In the genomic region with DNA sequence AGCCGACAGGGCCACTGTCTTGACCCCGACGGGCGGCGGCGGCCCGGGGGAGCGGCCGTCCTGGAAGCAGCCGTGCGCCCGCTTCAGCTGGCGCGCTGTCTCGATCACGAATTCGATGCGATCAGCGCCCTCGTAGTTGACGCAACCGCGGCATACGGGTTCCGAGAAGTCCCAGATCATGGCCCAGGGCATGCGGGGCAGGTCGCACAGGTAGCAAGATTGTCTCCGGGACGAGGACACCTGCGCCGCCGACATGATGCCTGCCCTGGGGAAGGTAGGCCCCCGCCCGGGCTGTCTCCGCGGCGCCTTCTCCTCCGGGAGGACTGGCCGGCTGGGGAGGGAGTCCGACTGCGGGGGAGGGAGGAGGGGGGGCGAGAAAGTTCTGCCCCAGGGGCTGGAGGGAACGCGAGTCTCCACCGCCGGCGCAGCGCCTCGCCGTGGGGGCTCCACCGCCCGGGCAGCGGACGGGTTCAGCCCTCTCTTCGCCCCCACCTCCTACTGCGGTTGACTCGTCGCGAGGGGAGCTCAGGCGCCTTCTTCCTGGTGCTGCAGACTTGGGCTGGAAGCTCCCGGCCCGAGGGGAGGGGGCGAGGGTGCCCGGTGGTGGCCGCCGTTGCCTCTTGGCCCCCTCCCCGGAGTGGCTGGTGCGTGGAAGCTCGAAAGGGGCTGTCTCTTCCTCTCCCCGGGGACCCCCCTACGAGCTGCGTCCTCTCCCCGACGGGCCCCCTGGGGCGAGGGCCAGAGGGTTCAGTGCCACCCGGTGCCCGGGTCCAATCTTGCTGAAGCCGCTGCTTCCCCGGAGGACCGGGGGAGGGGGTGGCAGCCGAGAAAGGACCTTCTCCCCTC, we compare ENCODE assay signal across 1 cellular context.
TF ChIP-seq lines count a peak whose summit lies in the region.

No MANE protein-coding gene starts in this region.

TF ChIP-seq in HepG2, 621 proteins besides CTCF, POLR2A, EP300 and RAD21 (continued from another document and continues in another):
- TF ChIP-seq, protein P1, sequence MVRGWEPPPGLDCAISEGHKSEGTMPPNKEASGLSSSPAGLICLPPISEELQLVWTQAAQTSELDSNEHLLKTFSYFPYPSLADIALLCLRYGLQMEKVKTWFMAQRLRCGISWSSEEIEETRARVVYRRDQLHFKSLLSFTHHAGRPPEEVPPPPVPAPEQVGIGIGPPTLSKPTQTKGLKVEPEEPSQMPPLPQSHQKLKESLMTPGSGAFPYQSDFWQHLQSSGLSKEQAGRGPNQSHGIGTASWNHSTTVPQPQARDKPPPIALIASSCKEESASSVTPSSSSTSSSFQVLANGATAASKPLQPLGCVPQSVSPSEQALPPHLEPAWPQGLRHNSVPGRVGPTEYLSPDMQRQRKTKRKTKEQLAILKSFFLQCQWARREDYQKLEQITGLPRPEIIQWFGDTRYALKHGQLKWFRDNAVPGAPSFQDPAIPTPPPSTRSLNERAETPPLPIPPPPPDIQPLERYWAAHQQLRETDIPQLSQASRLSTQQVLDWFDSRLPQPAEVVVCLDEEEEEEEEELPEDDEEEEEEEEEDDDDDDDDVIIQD (CRISPR knock-in tag; IDR thresholded peaks at IDR 0.05; ENCODE audit: low read depth): no peak
- no peak for TF ChIP-seq RFX3 (CRISPR knock-in tag; IDR thresholded peaks at IDR 0.05)
- no peak for TF ChIP-seq ZNF33A (CRISPR knock-in tag; IDR thresholded peaks at IDR 0.05; ENCODE audit: borderline replicate concordance)
- no peak for TF ChIP-seq ZNF430 (CRISPR knock-in tag; IDR thresholded peaks at IDR 0.05)
- TF ChIP-seq ZFAT (CRISPR knock-in tag; conservative IDR thresholded peaks at IDR 0.05): no peak
- TF ChIP-seq, protein P2, sequence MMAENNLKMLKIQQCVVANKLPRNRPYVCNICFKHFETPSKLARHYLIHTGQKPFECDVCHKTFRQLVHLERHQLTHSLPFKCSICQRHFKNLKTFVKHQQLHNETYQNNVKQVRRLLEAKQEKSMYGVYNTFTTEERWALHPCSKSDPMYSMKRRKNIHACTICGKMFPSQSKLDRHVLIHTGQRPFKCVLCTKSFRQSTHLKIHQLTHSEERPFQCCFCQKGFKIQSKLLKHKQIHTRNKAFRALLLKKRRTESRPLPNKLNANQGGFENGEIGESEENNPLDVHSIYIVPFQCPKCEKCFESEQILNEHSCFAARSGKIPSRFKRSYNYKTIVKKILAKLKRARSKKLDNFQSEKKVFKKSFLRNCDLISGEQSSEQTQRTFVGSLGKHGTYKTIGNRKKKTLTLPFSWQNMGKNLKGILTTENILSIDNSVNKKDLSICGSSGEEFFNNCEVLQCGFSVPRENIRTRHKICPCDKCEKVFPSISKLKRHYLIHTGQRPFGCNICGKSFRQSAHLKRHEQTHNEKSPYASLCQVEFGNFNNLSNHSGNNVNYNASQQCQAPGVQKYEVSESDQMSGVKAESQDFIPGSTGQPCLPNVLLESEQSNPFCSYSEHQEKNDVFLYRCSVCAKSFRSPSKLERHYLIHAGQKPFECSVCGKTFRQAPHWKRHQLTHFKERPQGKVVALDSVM (CRISPR knock-in tag; IDR thresholded peaks at IDR 0.05): no peak
- 0 out of 2 replicates have a peak, but pooled peaks have one; percentile 38 for TF ChIP-seq ZNF607 (CRISPR knock-in tag; IDR thresholded peaks at IDR 0.05; ENCODE audit: borderline replicate concordance)
- TF ChIP-seq KMT2B (CRISPR knock-in tag; IDR thresholded peaks at IDR 0.05): no peak
- no peak for TF ChIP-seq NONO (IDR thresholded peaks at IDR 0.05)
- no peak for TF ChIP-seq NONO (CRISPR knock-in tag; conservative IDR thresholded peaks at IDR 0.05)
- no peak for TF ChIP-seq CEBPG (CRISPR knock-in tag; IDR thresholded peaks at IDR 0.05)
- TF ChIP-seq, protein P3, sequence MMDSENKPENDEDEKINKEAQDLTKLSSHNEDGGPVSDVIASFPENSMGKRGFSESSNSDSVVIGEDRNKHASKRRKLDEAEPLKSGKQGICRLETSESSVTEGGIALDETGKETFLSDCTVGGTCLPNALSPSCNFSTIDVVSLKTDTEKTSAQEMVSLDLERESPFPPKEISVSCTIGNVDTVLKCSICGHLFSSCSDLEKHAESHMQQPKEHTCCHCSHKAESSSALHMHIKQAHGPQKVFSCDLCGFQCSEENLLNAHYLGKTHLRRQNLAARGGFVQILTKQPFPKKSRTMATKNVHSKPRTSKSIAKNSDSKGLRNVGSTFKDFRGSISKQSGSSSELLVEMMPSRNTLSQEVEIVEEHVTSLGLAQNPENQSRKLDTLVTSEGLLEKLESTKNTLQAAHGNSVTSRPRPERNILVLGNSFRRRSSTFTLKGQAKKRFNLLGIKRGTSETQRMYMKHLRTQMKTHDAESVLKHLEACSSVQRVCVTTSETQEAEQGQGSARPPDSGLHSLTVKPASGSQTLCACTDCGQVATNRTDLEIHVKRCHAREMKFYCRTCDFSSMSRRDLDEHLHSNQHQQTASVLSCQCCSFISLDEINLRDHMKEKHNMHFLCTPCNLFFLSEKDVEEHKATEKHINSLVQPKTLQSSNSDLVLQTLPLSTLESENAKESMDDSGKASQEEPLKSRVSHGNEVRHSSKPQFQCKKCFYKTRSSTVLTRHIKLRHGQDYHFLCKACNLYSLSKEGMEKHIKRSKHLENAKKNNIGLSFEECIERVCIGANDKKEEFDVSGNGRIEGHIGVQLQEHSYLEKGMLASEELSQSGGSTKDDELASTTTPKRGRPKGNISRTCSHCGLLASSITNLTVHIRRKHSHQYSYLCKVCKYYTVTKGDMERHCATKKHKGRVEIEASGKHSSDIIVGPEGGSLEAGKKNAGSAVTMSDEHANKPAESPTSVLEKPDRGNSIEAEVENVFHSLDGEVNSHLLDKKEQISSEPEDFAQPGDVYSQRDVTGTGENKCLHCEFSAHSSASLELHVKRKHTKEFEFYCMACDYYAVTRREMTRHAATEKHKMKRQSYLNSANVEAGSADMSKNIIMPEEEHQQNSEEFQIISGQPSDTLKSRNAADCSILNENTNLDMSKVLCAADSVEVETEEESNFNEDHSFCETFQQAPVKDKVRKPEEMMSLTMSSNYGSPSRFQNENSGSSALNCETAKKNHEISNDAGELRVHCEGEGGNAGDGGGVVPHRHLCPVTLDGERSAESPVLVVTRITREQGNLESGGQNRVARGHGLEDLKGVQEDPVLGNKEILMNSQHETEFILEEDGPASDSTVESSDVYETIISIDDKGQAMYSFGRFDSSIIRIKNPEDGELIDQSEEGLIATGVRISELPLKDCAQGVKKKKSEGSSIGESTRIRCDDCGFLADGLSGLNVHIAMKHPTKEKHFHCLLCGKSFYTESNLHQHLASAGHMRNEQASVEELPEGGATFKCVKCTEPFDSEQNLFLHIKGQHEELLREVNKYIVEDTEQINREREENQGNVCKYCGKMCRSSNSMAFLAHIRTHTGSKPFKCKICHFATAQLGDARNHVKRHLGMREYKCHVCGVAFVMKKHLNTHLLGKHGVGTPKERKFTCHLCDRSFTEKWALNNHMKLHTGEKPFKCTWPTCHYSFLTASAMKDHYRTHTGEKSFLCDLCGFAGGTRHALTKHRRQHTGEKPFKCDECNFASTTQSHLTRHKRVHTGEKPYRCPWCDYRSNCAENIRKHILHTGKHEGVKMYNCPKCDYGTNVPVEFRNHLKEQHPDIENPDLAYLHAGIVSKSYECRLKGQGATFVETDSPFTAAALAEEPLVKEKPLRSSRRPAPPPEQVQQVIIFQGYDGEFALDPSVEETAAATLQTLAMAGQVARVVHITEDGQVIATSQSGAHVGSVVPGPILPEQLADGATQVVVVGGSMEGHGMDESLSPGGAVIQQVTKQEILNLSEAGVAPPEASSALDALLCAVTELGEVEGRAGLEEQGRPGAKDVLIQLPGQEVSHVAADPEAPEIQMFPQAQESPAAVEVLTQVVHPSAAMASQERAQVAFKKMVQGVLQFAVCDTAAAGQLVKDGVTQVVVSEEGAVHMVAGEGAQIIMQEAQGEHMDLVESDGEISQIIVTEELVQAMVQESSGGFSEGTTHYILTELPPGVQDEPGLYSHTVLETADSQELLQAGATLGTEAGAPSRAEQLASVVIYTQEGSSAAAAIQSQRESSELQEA (CRISPR knock-in tag; IDR thresholded peaks at IDR 0.05; ENCODE audit: not compliant biosample characterization): no peak
- no peak for TF ChIP-seq MIER3 (CRISPR knock-in tag; IDR thresholded peaks at IDR 0.05; ENCODE audit: borderline replicate concordance)
- no peak for TF ChIP-seq KMT2A (CRISPR knock-in tag; IDR thresholded peaks at IDR 0.05)
- TF ChIP-seq, protein P4, sequence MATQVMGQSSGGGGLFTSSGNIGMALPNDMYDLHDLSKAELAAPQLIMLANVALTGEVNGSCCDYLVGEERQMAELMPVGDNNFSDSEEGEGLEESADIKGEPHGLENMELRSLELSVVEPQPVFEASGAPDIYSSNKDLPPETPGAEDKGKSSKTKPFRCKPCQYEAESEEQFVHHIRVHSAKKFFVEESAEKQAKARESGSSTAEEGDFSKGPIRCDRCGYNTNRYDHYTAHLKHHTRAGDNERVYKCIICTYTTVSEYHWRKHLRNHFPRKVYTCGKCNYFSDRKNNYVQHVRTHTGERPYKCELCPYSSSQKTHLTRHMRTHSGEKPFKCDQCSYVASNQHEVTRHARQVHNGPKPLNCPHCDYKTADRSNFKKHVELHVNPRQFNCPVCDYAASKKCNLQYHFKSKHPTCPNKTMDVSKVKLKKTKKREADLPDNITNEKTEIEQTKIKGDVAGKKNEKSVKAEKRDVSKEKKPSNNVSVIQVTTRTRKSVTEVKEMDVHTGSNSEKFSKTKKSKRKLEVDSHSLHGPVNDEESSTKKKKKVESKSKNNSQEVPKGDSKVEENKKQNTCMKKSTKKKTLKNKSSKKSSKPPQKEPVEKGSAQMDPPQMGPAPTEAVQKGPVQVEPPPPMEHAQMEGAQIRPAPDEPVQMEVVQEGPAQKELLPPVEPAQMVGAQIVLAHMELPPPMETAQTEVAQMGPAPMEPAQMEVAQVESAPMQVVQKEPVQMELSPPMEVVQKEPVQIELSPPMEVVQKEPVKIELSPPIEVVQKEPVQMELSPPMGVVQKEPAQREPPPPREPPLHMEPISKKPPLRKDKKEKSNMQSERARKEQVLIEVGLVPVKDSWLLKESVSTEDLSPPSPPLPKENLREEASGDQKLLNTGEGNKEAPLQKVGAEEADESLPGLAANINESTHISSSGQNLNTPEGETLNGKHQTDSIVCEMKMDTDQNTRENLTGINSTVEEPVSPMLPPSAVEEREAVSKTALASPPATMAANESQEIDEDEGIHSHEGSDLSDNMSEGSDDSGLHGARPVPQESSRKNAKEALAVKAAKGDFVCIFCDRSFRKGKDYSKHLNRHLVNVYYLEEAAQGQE (IDR thresholded peaks at IDR 0.05; ENCODE audit: borderline replicate concordance in 1 of 2, low read depth in 1 of 2, low read length in 2 of 2): no peak
- TF ChIP-seq TEAD3 (CRISPR knock-in tag; optimal IDR thresholded peaks at IDR 0.05; ENCODE audit: borderline replicate concordance): no peak
- no peak for TF ChIP-seq KLF13 (CRISPR knock-in tag; IDR thresholded peaks at IDR 0.05)
- TF ChIP-seq SP1 (IDR thresholded peaks at IDR 0.05): no peak
- TF ChIP-seq SP1 (CRISPR knock-in tag; IDR thresholded peaks at IDR 0.05): no peak
- TF ChIP-seq MAF1 (CRISPR knock-in tag; IDR thresholded peaks at IDR 0.05; ENCODE audit: borderline replicate concordance): no peak
- no peak for TF ChIP-seq SALL2 (CRISPR knock-in tag; IDR thresholded peaks at IDR 0.05)
- TF ChIP-seq ZNF333 (CRISPR knock-in tag; IDR thresholded peaks at IDR 0.05; ENCODE audit: borderline replicate concordance): no peak
- no peak for TF ChIP-seq ZNF44 (CRISPR knock-in tag; IDR thresholded peaks at IDR 0.05)
- 0 out of 2 replicates have a peak, but pooled peaks have one; percentile 7 for TF ChIP-seq ZNF451 (CRISPR knock-in tag; IDR thresholded peaks at IDR 0.05)
- TF ChIP-seq ZBTB3 (CRISPR knock-in tag; IDR thresholded peaks at IDR 0.05; ENCODE audit: borderline replicate concordance, low read depth): no peak
- TF ChIP-seq JARID2 (CRISPR knock-in tag; IDR thresholded peaks at IDR 0.05; ENCODE audit: insufficient replicate concordance): no peak
- TF ChIP-seq, protein P5, sequence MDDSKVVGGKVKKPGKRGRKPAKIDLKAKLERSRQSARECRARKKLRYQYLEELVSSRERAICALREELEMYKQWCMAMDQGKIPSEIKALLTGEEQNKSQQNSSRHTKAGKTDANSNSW (CRISPR knock-in tag; IDR thresholded peaks at IDR 0.05; ENCODE audit: borderline replicate concordance): no peak
- TF ChIP-seq POGZ (CRISPR knock-in tag; IDR thresholded peaks at IDR 0.05): no peak
- TF ChIP-seq ZNF225 (CRISPR knock-in tag; IDR thresholded peaks at IDR 0.05): no peak
- no peak; the same call in 1 of the 2 replicates for TF ChIP-seq PHF20 (CRISPR knock-in tag; IDR thresholded peaks at IDR 0.05)
- no peak for TF ChIP-seq SP5 (CRISPR knock-in tag; IDR thresholded peaks at IDR 0.05; ENCODE audit: borderline replicate concordance, low read depth)
- no peak for TF ChIP-seq GTF3A (CRISPR knock-in tag; conservative IDR thresholded peaks at IDR 0.05)
- TF ChIP-seq ZNF205 (CRISPR knock-in tag; IDR thresholded peaks at IDR 0.05): no peak
- TF ChIP-seq, protein P6, sequence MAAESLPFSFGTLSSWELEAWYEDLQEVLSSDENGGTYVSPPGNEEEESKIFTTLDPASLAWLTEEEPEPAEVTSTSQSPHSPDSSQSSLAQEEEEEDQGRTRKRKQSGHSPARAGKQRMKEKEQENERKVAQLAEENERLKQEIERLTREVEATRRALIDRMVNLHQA (CRISPR knock-in tag; IDR thresholded peaks at IDR 0.05): no peak
- TF ChIP-seq HNRNPL (IDR thresholded peaks at IDR 0.05; ENCODE audit: low read depth, low read length): peak; percentile 92
- TF ChIP-seq, protein P7, sequence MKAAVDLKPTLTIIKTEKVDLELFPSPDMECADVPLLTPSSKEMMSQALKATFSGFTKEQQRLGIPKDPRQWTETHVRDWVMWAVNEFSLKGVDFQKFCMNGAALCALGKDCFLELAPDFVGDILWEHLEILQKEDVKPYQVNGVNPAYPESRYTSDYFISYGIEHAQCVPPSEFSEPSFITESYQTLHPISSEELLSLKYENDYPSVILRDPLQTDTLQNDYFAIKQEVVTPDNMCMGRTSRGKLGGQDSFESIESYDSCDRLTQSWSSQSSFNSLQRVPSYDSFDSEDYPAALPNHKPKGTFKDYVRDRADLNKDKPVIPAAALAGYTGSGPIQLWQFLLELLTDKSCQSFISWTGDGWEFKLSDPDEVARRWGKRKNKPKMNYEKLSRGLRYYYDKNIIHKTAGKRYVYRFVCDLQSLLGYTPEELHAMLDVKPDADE (CRISPR knock-in tag; IDR thresholded peaks at IDR 0.05): no peak
- TF ChIP-seq ARNT2 (CRISPR knock-in tag; IDR thresholded peaks at IDR 0.05; ENCODE audit: low read depth): no peak; the same call in 1 of the 2 replicates
- TF ChIP-seq, protein P8, sequence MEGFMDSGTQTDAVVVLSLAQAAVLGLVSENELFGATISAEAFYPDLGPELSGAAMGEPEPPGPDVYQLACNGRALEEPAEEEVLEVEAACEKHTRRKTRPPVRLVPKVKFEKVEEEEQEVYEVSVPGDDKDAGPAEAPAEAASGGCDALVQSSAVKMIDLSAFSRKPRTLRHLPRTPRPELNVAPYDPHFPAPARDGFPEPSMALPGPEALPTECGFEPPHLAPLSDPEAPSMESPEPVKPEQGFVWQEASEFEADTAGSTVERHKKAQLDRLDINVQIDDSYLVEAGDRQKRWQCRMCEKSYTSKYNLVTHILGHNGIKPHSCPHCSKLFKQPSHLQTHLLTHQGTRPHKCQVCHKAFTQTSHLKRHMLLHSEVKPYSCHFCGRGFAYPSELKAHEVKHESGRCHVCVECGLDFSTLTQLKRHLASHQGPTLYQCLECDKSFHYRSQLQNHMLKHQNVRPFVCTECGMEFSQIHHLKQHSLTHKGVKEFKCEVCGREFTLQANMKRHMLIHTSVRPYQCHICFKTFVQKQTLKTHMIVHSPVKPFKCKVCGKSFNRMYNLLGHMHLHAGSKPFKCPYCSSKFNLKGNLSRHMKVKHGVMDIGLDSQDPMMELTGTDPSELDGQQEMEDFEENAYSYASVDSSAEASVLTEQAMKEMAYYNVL (CRISPR knock-in tag; IDR thresholded peaks at IDR 0.05; ENCODE audit: borderline replicate concordance): peak; percentile 47; the same call in 1 of the 2 replicates
- TF ChIP-seq ZNF274 (CRISPR knock-in tag; IDR thresholded peaks at IDR 0.05): no peak
- TF ChIP-seq ZNF256 (CRISPR knock-in tag; conservative IDR thresholded peaks at IDR 0.05): no peak
- no peak for TF ChIP-seq ARHGAP35 (CRISPR knock-in tag; IDR thresholded peaks at IDR 0.05; ENCODE audit: borderline replicate concordance)
